Comparison of ENCODE assay signal across 1 cellular context in the genomic region with DNA sequence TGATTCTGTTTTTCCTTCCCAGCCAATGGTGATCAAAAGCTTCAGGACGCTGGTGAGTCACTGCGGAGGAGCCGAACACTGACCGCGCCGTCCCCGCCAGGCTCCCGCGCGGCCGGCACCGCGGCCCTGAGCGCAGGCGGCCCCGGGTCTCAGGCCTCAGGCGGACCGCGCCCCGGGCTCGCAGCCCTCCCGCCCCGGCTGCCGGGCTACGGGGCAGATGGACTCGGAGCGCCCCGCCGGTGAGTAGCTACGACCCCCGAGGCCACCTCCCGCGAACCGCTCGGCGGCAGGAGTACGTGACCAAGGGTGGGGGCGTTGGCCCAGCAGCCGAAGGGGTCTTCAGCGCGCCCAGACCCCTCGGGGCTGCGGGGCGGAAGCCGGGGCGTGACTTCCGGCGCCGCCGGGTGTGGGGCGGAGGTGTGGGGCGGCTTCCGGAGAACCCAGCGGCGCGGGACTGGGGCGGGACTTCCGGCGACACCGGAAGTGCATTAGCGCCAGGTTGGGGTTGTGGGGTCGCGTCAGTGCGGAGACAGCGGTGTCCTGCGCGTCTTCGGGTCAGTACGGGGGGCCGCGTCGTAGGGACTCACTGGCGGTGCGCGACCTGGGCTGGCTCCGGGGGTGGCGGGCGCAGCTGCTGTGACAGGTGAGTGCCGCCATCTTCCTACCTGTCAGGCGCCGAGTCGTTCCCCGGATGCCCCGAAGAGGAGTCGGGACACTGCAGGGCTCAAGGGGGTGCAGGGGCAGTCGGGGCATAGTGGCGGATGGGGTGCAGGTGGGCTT.
TF ChIP-seq lines count a peak whose summit lies in the region.

Gene WDR37 (plus strand): TSS at position 60 of the 780 bp plus-strand sequence. CDS start 15,771 bp downstream, outside the sequence.

TF ChIP-seq in HepG2, 621 proteins besides CTCF, POLR2A, EP300 and RAD21 (continued from another document and continues in another):
- no peak for TF ChIP-seq SRSF1 (optimal IDR thresholded peaks at IDR 0.05; ENCODE audit: low read depth, low read length)
- TF ChIP-seq, protein P1, sequence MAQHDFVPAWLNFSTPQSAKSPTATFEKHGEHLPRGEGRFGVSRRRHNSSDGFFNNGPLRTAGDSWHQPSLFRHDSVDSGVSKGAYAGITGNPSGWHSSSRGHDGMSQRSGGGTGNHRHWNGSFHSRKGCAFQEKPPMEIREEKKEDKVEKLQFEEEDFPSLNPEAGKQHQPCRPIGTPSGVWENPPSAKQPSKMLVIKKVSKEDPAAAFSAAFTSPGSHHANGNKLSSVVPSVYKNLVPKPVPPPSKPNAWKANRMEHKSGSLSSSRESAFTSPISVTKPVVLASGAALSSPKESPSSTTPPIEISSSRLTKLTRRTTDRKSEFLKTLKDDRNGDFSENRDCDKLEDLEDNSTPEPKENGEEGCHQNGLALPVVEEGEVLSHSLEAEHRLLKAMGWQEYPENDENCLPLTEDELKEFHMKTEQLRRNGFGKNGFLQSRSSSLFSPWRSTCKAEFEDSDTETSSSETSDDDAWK (CRISPR knock-in tag; IDR thresholded peaks at IDR 0.05): no peak
- peak; percentile 23; the same call in 1 of the 2 replicates for TF ChIP-seq ZBTB26 (CRISPR knock-in tag; IDR thresholded peaks at IDR 0.05; ENCODE audit: borderline replicate concordance)
- no peak; the same call in 1 of the 2 replicates for TF ChIP-seq MIER3 (CRISPR knock-in tag; IDR thresholded peaks at IDR 0.05; ENCODE audit: borderline replicate concordance)
- 0 out of 2 replicates have a peak, but pooled peaks have one; percentile 30 for TF ChIP-seq BHLHE40 (IDR thresholded peaks at IDR 0.05; ENCODE audit: low read length)
- TF ChIP-seq ZSCAN21 (CRISPR knock-in tag; IDR thresholded peaks at IDR 0.05; ENCODE audit: borderline replicate concordance): peak; percentile 41
- TF ChIP-seq ZNF292 (CRISPR knock-in tag; IDR thresholded peaks at IDR 0.05; ENCODE audit: borderline replicate concordance, low read depth): no peak
- TF ChIP-seq PPARG (CRISPR knock-in tag; conservative IDR thresholded peaks at IDR 0.05): no peak
- TF ChIP-seq KLF9 (CRISPR knock-in tag; IDR thresholded peaks at IDR 0.05; ENCODE audit: low read depth): no peak
- TF ChIP-seq MAFF (IDR thresholded peaks at IDR 0.05; ENCODE audit: low read depth, low read length): no peak
- peak; percentile 38; the same call in 1 of the 2 replicates for TF ChIP-seq BCL6 (CRISPR knock-in tag; IDR thresholded peaks at IDR 0.05)
- TF ChIP-seq GZF1 (CRISPR knock-in tag; IDR thresholded peaks at IDR 0.05): no peak; the same call in 1 of the 2 replicates
- TF ChIP-seq MED1 (CRISPR knock-in tag; IDR thresholded peaks at IDR 0.05): peak; percentile 65
- TF ChIP-seq ZNF343 (CRISPR knock-in tag; IDR thresholded peaks at IDR 0.05): peak; percentile 93
- no peak for TF ChIP-seq TP53 (CRISPR knock-in tag; conservative IDR thresholded peaks at IDR 0.05)
- TF ChIP-seq ZNF24 (IDR thresholded peaks at IDR 0.05): no peak
- peak; percentile 69 for TF ChIP-seq ZNF350 (CRISPR knock-in tag; IDR thresholded peaks at IDR 0.05; ENCODE audit: borderline replicate concordance, low read depth)
- no peak for TF ChIP-seq ZBTB20 (CRISPR knock-in tag; IDR thresholded peaks at IDR 0.05; ENCODE audit: borderline replicate concordance, low read depth)
- peak; percentile 93 for TF ChIP-seq KMT2B (CRISPR knock-in tag; IDR thresholded peaks at IDR 0.05)
- no peak for TF ChIP-seq SCMH1 (CRISPR knock-in tag; IDR thresholded peaks at IDR 0.05; ENCODE audit: borderline replicate concordance)
- TF ChIP-seq, protein P2, sequence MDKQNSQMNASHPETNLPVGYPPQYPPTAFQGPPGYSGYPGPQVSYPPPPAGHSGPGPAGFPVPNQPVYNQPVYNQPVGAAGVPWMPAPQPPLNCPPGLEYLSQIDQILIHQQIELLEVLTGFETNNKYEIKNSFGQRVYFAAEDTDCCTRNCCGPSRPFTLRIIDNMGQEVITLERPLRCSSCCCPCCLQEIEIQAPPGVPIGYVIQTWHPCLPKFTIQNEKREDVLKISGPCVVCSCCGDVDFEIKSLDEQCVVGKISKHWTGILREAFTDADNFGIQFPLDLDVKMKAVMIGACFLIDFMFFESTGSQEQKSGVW (CRISPR knock-in tag; IDR thresholded peaks at IDR 0.05; ENCODE audit: borderline replicate concordance): no peak
- no peak for TF ChIP-seq NCOR1 (IDR thresholded peaks at IDR 0.05; ENCODE audit: borderline replicate concordance, low read length)
- TF ChIP-seq ZNF607 (CRISPR knock-in tag; IDR thresholded peaks at IDR 0.05; ENCODE audit: borderline replicate concordance): peak; percentile 75
- 0 out of 2 replicates have a peak, but pooled peaks have one; percentile 42 for TF ChIP-seq ZNF253 (CRISPR knock-in tag; IDR thresholded peaks at IDR 0.05; ENCODE audit: borderline replicate concordance)
- TF ChIP-seq, protein P3, sequence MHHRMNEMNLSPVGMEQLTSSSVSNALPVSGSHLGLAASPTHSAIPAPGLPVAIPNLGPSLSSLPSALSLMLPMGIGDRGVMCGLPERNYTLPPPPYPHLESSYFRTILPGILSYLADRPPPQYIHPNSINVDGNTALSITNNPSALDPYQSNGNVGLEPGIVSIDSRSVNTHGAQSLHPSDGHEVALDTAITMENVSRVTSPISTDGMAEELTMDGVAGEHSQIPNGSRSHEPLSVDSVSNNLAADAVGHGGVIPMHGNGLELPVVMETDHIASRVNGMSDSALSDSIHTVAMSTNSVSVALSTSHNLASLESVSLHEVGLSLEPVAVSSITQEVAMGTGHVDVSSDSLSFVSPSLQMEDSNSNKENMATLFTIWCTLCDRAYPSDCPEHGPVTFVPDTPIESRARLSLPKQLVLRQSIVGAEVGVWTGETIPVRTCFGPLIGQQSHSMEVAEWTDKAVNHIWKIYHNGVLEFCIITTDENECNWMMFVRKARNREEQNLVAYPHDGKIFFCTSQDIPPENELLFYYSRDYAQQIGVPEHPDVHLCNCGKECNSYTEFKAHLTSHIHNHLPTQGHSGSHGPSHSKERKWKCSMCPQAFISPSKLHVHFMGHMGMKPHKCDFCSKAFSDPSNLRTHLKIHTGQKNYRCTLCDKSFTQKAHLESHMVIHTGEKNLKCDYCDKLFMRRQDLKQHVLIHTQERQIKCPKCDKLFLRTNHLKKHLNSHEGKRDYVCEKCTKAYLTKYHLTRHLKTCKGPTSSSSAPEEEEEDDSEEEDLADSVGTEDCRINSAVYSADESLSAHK (CRISPR knock-in tag; IDR thresholded peaks at IDR 0.05; ENCODE audit: borderline replicate concordance): no peak
- no peak for TF ChIP-seq ZFP37 (CRISPR knock-in tag; IDR thresholded peaks at IDR 0.05; ENCODE audit: borderline replicate concordance)
- TF ChIP-seq ZNF264 (CRISPR knock-in tag; IDR thresholded peaks at IDR 0.05): no peak
- no peak for TF ChIP-seq ZNF383 (CRISPR knock-in tag; IDR thresholded peaks at IDR 0.05; ENCODE audit: borderline replicate concordance)
- peak; percentile 23; the same call in 1 of the 2 replicates for TF ChIP-seq THRA (CRISPR knock-in tag; IDR thresholded peaks at IDR 0.05; ENCODE audit: borderline replicate concordance)
- peak; percentile 91; the same call in 1 of the 2 replicates for TF ChIP-seq SIN3A (IDR thresholded peaks at IDR 0.05; ENCODE audit: borderline replicate concordance, low read depth, low read length)
- TF ChIP-seq MBNL3 (CRISPR knock-in tag; conservative IDR thresholded peaks at IDR 0.05): no peak
- peak; percentile 84 for TF ChIP-seq YEATS4 (CRISPR knock-in tag; IDR thresholded peaks at IDR 0.05; ENCODE audit: borderline replicate concordance)
- TF ChIP-seq, protein P4, sequence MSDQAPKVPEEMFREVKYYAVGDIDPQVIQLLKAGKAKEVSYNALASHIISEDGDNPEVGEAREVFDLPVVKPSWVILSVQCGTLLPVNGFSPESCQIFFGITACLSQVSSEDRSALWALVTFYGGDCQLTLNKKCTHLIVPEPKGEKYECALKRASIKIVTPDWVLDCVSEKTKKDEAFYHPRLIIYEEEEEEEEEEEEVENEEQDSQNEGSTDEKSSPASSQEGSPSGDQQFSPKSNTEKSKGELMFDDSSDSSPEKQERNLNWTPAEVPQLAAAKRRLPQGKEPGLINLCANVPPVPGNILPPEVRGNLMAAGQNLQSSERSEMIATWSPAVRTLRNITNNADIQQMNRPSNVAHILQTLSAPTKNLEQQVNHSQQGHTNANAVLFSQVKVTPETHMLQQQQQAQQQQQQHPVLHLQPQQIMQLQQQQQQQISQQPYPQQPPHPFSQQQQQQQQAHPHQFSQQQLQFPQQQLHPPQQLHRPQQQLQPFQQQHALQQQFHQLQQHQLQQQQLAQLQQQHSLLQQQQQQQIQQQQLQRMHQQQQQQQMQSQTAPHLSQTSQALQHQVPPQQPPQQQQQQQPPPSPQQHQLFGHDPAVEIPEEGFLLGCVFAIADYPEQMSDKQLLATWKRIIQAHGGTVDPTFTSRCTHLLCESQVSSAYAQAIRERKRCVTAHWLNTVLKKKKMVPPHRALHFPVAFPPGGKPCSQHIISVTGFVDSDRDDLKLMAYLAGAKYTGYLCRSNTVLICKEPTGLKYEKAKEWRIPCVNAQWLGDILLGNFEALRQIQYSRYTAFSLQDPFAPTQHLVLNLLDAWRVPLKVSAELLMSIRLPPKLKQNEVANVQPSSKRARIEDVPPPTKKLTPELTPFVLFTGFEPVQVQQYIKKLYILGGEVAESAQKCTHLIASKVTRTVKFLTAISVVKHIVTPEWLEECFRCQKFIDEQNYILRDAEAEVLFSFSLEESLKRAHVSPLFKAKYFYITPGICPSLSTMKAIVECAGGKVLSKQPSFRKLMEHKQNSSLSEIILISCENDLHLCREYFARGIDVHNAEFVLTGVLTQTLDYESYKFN (CRISPR knock-in tag; conservative IDR thresholded peaks at IDR 0.05): 0 out of 2 replicates have a peak, but pooled peaks have one; percentile 32
- TF ChIP-seq HNF4A (CRISPR knock-in tag; IDR thresholded peaks at IDR 0.05): no peak
- TF ChIP-seq MATR3 (CRISPR knock-in tag; IDR thresholded peaks at IDR 0.05): no peak
- no peak for TF ChIP-seq ZNF737 (CRISPR knock-in tag; IDR thresholded peaks at IDR 0.05; ENCODE audit: borderline replicate concordance)
- peak; percentile 97 for TF ChIP-seq ASH2L (IDR thresholded peaks at IDR 0.05; ENCODE audit: insufficient read length, low read depth, low read length)
- no peak for TF ChIP-seq SMARCE1 (IDR thresholded peaks at IDR 0.05; ENCODE audit: borderline replicate concordance)
- no peak for TF ChIP-seq ZNF232 (CRISPR knock-in tag; IDR thresholded peaks at IDR 0.05; ENCODE audit: borderline replicate concordance)
- peak; percentile 62 for TF ChIP-seq CBFB (CRISPR knock-in tag; IDR thresholded peaks at IDR 0.05)
- TF ChIP-seq, protein P5, sequence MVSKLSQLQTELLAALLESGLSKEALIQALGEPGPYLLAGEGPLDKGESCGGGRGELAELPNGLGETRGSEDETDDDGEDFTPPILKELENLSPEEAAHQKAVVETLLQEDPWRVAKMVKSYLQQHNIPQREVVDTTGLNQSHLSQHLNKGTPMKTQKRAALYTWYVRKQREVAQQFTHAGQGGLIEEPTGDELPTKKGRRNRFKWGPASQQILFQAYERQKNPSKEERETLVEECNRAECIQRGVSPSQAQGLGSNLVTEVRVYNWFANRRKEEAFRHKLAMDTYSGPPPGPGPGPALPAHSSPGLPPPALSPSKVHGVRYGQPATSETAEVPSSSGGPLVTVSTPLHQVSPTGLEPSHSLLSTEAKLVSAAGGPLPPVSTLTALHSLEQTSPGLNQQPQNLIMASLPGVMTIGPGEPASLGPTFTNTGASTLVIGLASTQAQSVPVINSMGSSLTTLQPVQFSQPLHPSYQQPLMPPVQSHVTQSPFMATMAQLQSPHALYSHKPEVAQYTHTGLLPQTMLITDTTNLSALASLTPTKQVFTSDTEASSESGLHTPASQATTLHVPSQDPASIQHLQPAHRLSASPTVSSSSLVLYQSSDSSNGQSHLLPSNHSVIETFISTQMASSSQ (IDR thresholded peaks at IDR 0.05; ENCODE audit: low read depth): no peak
- TF ChIP-seq, protein P5 (CRISPR knock-in tag; IDR thresholded peaks at IDR 0.05; ENCODE audit: borderline replicate concordance): peak; percentile 58
- TF ChIP-seq TBX2 (CRISPR knock-in tag; IDR thresholded peaks at IDR 0.05; ENCODE audit: borderline replicate concordance): peak; percentile 80
- peak; percentile 75 for TF ChIP-seq ZNF563 (CRISPR knock-in tag; IDR thresholded peaks at IDR 0.05)
- peak; percentile 94 for TF ChIP-seq KAT8 (CRISPR knock-in tag; IDR thresholded peaks at IDR 0.05)
- TF ChIP-seq MIER2 (CRISPR knock-in tag; IDR thresholded peaks at IDR 0.05): no peak
